Comparison of ENCODE assay signal across 8 cellular contexts in the genomic region with DNA sequence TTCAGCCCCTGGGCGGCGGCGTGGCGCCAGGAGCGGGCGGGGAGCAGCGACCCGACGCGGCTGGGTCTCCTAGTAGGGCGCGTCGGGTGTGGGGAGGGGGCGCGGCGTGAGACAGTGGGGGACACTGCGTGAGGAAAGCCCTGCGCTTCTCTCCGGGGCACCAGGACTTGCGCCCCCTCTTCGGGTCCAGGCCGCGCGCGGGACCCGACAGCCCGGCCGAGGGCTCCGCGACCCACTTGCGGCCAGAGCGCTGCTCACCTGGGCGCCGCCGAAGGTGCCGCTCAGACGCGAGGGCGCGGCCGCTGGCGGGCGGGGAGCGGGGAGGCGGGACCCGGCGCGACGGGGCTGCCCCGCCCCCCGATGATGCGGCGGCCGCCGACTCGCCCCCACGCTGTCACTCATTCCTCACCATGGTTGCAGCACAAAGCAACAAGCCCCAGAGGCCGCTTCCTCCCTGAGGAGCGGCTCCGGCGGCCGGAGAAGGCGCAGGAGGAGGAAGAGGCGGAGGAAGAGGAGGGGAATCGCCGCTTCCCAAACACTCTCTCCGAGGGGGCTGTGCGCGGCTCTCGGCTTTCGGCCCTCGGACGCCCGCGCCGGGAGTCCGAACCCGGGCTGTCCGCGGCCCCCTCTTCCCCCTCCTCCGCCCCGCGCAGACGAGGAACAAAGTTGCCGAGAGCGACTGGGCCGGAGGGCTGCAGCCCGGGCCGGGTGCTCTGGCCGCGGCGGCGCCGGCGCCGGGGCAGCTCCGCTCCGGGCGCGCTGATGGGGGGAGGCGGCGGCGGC. TPM values are rescaled to one million over a fixed set of nuclear protein-coding genes. Genes with fewer than 3 reads are reported as not detected.
DNase-seq lines count a peak whose midpoint lies in the region; ATAC-seq and TF ChIP-seq lines count a peak whose summit lies in the region.

A gene with protein sequence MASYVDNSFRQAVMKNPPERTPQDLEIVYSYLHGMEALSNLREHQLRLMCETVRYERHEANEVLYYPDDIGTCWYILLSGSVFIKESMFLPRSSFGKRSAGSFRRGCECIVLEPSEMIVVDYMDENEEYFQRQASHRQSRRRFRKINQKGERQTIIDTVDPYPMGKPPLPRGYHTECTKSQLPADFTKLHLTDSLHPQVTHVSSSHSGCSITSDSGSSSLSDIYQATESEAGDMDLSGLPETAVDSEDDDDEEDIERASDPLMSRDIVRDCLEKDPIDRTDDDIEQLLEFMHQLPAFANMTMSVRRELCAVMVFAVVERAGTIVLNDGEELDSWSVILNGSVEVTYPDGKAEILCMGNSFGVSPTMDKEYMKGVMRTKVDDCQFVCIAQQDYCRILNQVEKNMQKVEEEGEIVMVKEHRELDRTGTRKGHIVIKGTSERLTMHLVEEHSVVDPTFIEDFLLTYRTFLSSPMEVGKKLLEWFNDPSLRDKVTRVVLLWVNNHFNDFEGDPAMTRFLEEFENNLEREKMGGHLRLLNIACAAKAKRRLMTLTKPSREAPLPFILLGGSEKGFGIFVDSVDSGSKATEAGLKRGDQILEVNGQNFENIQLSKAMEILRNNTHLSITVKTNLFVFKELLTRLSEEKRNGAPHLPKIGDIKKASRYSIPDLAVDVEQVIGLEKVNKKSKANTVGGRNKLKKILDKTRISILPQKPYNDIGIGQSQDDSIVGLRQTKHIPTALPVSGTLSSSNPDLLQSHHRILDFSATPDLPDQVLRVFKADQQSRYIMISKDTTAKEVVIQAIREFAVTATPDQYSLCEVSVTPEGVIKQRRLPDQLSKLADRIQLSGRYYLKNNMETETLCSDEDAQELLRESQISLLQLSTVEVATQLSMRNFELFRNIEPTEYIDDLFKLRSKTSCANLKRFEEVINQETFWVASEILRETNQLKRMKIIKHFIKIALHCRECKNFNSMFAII (N-terminal part only) (plus strand): TSS at position 457 of the 783 bp plus-strand sequence. CDS start 1,084 bp downstream, outside the sequence.

- no peaks in the 10 kb centered on the region for H3K9me2 ChIP-seq in PC-9 (ENCODE audit: insufficient read depth)

- DNase-seq in DMS153 treated with DMSO at 0.1 percent for 48 hours (lab: John Stamatoyannopoulos, UW; ENCODE audit: unreplicated experiment) (peak; percentile 84), PC-9 (peak; percentile 83 to 92), epithelial cell of proximal tubule (ENCODE audit: low read depth) (no peak)
- peak; percentile 86 for DNase-seq in activated T-cell treated with anti-CD3 and anti-CD28 coated beads, Interleukin-2, amount 50 U/mL, for 1 hour
- peak; percentile 89 for DNase-seq in stimulated activated CD8-positive, alpha-beta memory T cell treated with anti-CD3 and anti-CD28 coated beads, Interleukin-4, amount 100 ng/mL, for 48 hours

- peak; percentile 11; the same call in 1 of the 2 replicates for TF ChIP-seq RAD21 in Ishikawa (IDR thresholded peaks at IDR 0.05; ENCODE audit: low read depth)

- TF ChIP-seq CTCF in PC-9 (conservative IDR thresholded peaks at IDR 0.05) (no peak), epithelial cell of proximal tubule (conservative IDR thresholded peaks at IDR 0.05; ENCODE audit: low read depth, low read length) (no peak)

- H3K4me3 ChIP-seq in PC-9, result peak within 1 kb of the TSS; percentile 88
- peak within 1 kb of the TSS; percentile 87 for H3K4me3 ChIP-seq in epithelial cell of proximal tubule (ENCODE audit: low read depth, low read length)
- H3K4me3 ChIP-seq in mucosa of stomach (ENCODE audit: low read length), result peak within 1 kb of the TSS; percentile 33

- H3K4me1 ChIP-seq in PC-9 (replicated peaks; ENCODE audit: insufficient read depth) (peaks cover 34% of the 10 kb centered on the region), mucosa of stomach (ENCODE audit: control insufficient read depth, insufficient read depth, low read length) (peaks cover 17% of the 10 kb centered on the region)

- H3K36me3 ChIP-seq in PC-9 (ENCODE audit: low read depth), result no peaks in the 10 kb centered on the region
- H3K36me3 ChIP-seq in mucosa of stomach (ENCODE audit: control insufficient read depth, insufficient read depth, low read length), result no peaks in the 10 kb centered on the region

- peak; percentile 77 for ATAC-seq in GM21619 (IDR thresholded peaks at IDR 0.05; ENCODE audit: unreplicated experiment)

- peak within 1 kb of the TSS; percentile 92 for H3K4me2 ChIP-seq in PC-9

- H3K79me2 ChIP-seq in PC-9 (ENCODE audit: low read depth), result peaks cover 39% of the 10 kb centered on the region

- peaks cover 24% of the 10 kb centered on the region; the same call in 1 of the 2 replicates for H4K20me1 ChIP-seq in PC-9 (ENCODE audit: insufficient read depth)

- no peak for TF ChIP-seq EP300 in Ishikawa (IDR thresholded peaks at IDR 0.05; ENCODE audit: borderline replicate concordance)

- CTCF ChIA-PET in PC-9 (lab: Charles Lee), result no interaction called here

- BruUV-seq in PC-9 (replicated peaks; lab: Mats Ljungman, UMichigan), result no TSS peak

- H3K27me3 ChIP-seq in PC-9 (ENCODE audit: insufficient read depth, low read depth) (no peaks in the 10 kb centered on the region), mucosa of stomach (ENCODE audit: control insufficient read depth, insufficient read depth, low read length) (no peaks in the 10 kb centered on the region)

- intact Hi-C loops in PC-9 (cut with micrococcal nuclease; ENCODE audit: unreplicated experiment), result loop anchor here (2.0 kb wide), 4 partner anchors 96 to 432 kb away; a partner anchor contains a TSS

- peak within 1 kb of the TSS; percentile 77 for H3K27ac ChIP-seq in PC-9

- POLR2A ChIA-PET in PC-9 (lab: Charles Lee; ENCODE audit: unreplicated experiment), result interaction anchor here (0.5 to 0.6 kb wide), 4 partner anchors 8 to 251 kb away, joined by 5 to 20 read pairs (median 9); no protein-coding TSS in a partner anchor

- H3K9ac ChIP-seq in mucosa of stomach (ENCODE audit: low read length), result peak within 1 kb of the TSS; percentile 84

- H3F3A ChIP-seq in PC-9 (ENCODE audit: insufficient read depth, low read depth), result 0 out of 2 replicates have a peak, but pooled peaks cover 4% of the 10 kb centered on the region

- H2AFZ ChIP-seq in PC-9, result peak within 1 kb of the TSS; percentile 82

- H3K9me3 ChIP-seq in PC-9 (ENCODE audit: insufficient read depth, low read depth) (no peaks in the 10 kb centered on the region), mucosa of stomach (ENCODE audit: control insufficient read depth, low read length) (no peaks in the 10 kb centered on the region)

TF ChIP-seq in Ishikawa, 13 proteins besides CTCF, POLR2A, EP300 and RAD21:
- TF ChIP-seq, protein P1, sequence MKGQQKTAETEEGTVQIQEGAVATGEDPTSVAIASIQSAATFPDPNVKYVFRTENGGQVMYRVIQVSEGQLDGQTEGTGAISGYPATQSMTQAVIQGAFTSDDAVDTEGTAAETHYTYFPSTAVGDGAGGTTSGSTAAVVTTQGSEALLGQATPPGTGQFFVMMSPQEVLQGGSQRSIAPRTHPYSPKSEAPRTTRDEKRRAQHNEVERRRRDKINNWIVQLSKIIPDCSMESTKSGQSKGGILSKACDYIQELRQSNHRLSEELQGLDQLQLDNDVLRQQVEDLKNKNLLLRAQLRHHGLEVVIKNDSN (IDR thresholded peaks at IDR 0.05), result no peak
- no peak for TF ChIP-seq NFIC (IDR thresholded peaks at IDR 0.05)
- TF ChIP-seq TEAD4 (IDR thresholded peaks at IDR 0.05), result no peak
- TF ChIP-seq EGR1 (IDR thresholded peaks at IDR 0.05), result no peak
- TF ChIP-seq, protein P2, sequence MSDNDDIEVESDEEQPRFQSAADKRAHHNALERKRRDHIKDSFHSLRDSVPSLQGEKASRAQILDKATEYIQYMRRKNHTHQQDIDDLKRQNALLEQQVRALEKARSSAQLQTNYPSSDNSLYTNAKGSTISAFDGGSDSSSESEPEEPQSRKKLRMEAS (IDR thresholded peaks at IDR 0.05), result peak; percentile 1; the same call in 1 of the 2 replicates
- TF ChIP-seq ZBTB7A (IDR thresholded peaks at IDR 0.05; ENCODE audit: low read depth), result peak; percentile 94
- no peak for TF ChIP-seq CEBPB (IDR thresholded peaks at IDR 0.05)
- peak; percentile 65 for TF ChIP-seq TAF1 (IDR thresholded peaks at IDR 0.05; ENCODE audit: low read depth)
- TF ChIP-seq FOXM1 (IDR thresholded peaks at IDR 0.05; ENCODE audit: borderline replicate concordance, low read depth), result no peak
- 0 out of 2 replicates have a peak, but pooled peaks have one; percentile 6 for TF ChIP-seq TCF12 (IDR thresholded peaks at IDR 0.05; ENCODE audit: low read depth)
- TF ChIP-seq YY1 (IDR thresholded peaks at IDR 0.05; ENCODE audit: low read depth), result no peak
- TF ChIP-seq CREB1 (IDR thresholded peaks at IDR 0.05; ENCODE audit: low read depth), result peak; percentile 55; the same call in 1 of the 2 replicates
- TF ChIP-seq, protein P3, sequence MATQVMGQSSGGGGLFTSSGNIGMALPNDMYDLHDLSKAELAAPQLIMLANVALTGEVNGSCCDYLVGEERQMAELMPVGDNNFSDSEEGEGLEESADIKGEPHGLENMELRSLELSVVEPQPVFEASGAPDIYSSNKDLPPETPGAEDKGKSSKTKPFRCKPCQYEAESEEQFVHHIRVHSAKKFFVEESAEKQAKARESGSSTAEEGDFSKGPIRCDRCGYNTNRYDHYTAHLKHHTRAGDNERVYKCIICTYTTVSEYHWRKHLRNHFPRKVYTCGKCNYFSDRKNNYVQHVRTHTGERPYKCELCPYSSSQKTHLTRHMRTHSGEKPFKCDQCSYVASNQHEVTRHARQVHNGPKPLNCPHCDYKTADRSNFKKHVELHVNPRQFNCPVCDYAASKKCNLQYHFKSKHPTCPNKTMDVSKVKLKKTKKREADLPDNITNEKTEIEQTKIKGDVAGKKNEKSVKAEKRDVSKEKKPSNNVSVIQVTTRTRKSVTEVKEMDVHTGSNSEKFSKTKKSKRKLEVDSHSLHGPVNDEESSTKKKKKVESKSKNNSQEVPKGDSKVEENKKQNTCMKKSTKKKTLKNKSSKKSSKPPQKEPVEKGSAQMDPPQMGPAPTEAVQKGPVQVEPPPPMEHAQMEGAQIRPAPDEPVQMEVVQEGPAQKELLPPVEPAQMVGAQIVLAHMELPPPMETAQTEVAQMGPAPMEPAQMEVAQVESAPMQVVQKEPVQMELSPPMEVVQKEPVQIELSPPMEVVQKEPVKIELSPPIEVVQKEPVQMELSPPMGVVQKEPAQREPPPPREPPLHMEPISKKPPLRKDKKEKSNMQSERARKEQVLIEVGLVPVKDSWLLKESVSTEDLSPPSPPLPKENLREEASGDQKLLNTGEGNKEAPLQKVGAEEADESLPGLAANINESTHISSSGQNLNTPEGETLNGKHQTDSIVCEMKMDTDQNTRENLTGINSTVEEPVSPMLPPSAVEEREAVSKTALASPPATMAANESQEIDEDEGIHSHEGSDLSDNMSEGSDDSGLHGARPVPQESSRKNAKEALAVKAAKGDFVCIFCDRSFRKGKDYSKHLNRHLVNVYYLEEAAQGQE (IDR thresholded peaks at IDR 0.05; ENCODE audit: low read depth), result no peak

RNA-seq across cellular contexts. Expression of the gene that starts here (rescaled TPM):
- 26.2 and 29.8 TPM in 2 replicates for total RNA-seq in PC-9 (2021)
- 22.3 and 38.9 TPM in 2 replicates for total RNA-seq in epithelial cell of proximal tubule

Comparison
In these comparisons a context has a peak if more than half of its experiments do, and no peak if none do; other contexts are left out.
1. H3K4me3 ChIP-seq: peak in every context shown above with its lines; median percentile 88 in PC-9; 87 in epithelial cell of proximal tubule; 33 in mucosa of stomach.